In genomic region chr1:85317580-85317979, GRCh38 we compare ENCODE assay signal across 2 cellular contexts.
TF ChIP-seq lines count a peak whose summit lies in the region.

No MANE protein-coding gene starts in this region.

TF ChIP-seq in SK-N-SH, 30 proteins besides CTCF, POLR2A, EP300 and RAD21 (continued from another document):
- TF ChIP-seq, protein P1, sequence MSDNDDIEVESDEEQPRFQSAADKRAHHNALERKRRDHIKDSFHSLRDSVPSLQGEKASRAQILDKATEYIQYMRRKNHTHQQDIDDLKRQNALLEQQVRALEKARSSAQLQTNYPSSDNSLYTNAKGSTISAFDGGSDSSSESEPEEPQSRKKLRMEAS (IDR thresholded peaks at IDR 0.05; ENCODE audit: low read depth) = no peak
- no peak for TF ChIP-seq RCOR1 (IDR thresholded peaks at IDR 0.05; ENCODE audit: low read length)
- no peak for TF ChIP-seq GATA2 (CRISPR knock-in tag; IDR thresholded peaks at IDR 0.05)

TF ChIP-seq in SK-N-SH treated with all-trans-retinoic acid at 6 μM for 48 hours, 23 proteins besides CTCF, POLR2A, EP300 and RAD21 (continued from another document):
- TF ChIP-seq, protein P2, sequence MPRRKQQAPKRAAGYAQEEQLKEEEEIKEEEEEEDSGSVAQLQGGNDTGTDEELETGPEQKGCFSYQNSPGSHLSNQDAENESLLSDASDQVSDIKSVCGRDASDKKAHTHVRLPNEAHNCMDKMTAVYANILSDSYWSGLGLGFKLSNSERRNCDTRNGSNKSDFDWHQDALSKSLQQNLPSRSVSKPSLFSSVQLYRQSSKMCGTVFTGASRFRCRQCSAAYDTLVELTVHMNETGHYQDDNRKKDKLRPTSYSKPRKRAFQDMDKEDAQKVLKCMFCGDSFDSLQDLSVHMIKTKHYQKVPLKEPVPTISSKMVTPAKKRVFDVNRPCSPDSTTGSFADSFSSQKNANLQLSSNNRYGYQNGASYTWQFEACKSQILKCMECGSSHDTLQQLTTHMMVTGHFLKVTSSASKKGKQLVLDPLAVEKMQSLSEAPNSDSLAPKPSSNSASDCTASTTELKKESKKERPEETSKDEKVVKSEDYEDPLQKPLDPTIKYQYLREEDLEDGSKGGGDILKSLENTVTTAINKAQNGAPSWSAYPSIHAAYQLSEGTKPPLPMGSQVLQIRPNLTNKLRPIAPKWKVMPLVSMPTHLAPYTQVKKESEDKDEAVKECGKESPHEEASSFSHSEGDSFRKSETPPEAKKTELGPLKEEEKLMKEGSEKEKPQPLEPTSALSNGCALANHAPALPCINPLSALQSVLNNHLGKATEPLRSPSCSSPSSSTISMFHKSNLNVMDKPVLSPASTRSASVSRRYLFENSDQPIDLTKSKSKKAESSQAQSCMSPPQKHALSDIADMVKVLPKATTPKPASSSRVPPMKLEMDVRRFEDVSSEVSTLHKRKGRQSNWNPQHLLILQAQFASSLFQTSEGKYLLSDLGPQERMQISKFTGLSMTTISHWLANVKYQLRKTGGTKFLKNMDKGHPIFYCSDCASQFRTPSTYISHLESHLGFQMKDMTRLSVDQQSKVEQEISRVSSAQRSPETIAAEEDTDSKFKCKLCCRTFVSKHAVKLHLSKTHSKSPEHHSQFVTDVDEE (CRISPR knock-in tag; IDR thresholded peaks at IDR 0.05) = no peak
- TF ChIP-seq ZC3H10 (CRISPR knock-in tag; IDR thresholded peaks at IDR 0.05) (no peak), ARNTL (CRISPR knock-in tag; IDR thresholded peaks at IDR 0.05; ENCODE audit: borderline replicate concordance, low read depth) (no peak), ZNF565 (CRISPR knock-in tag; conservative IDR thresholded peaks at IDR 0.05; ENCODE audit: low read depth) (no peak), ZNF8 (CRISPR knock-in tag; IDR thresholded peaks at IDR 0.05) (no peak), ZNF70 (CRISPR knock-in tag; IDR thresholded peaks at IDR 0.05) (no peak), GLIS3 (CRISPR knock-in tag; IDR thresholded peaks at IDR 0.05) (no peak), ZFP30 (CRISPR knock-in tag; IDR thresholded peaks at IDR 0.05) (no peak), ESRRG (CRISPR knock-in tag; IDR thresholded peaks at IDR 0.05) (no peak), ZFP3 (CRISPR knock-in tag; IDR thresholded peaks at IDR 0.05) (no peak)
- TF ChIP-seq, protein P3, sequence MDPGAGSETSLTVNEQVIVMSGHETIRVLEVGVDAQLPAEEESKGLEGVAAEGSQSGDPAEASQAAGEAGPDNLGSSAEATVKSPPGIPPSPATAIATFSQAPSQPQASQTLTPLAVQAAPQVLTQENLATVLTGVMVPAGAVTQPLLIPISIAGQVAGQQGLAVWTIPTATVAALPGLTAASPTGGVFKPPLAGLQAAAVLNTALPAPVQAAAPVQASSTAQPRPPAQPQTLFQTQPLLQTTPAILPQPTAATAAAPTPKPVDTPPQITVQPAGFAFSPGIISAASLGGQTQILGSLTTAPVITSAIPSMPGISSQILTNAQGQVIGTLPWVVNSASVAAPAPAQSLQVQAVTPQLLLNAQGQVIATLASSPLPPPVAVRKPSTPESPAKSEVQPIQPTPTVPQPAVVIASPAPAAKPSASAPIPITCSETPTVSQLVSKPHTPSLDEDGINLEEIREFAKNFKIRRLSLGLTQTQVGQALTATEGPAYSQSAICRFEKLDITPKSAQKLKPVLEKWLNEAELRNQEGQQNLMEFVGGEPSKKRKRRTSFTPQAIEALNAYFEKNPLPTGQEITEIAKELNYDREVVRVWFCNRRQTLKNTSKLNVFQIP (CRISPR knock-in tag; IDR thresholded peaks at IDR 0.05; ENCODE audit: borderline replicate concordance, low read depth) = no peak
